Comparison of ENCODE assay signal across 9 cellular contexts in genomic region chr7:7567898-7568531, GRCh38. TPM values are rescaled to one million over a fixed set of nuclear protein-coding genes. Genes with fewer than 3 reads are reported as not detected.
DNase-seq lines count a peak whose midpoint lies in the region; ATAC-seq and TF ChIP-seq lines count a peak whose summit lies in the region.
"Had no signal": no experiment of that assay in that cellular context is flagged by ENCODE, and none has a peak within 500 bp of the region (broad histone marks: within the 10 kb centered on the region; RNA-seq: fewer than 3 reads in every experiment).

No MANE protein-coding gene starts in this region.

- H3K4me2 ChIP-seq in SK-N-SH = peak overlapping the region; percentile 77

- H3K9ac ChIP-seq in SK-N-SH = peak overlapping the region; percentile 85
- H3K9ac ChIP-seq in iPS-15b (ENCODE audit: low read depth, low read length) = peak overlapping the region; percentile 86
- peak overlapping the region in 1 of 2 donors; percentile 88 for H3K9ac ChIP-seq in stomach smooth muscle (ENCODE audit: low read length in 2 of 2)

- no peaks in the 10 kb centered on the region for H3K27me3 ChIP-seq in SK-N-SH (ENCODE audit: insufficient read depth)
- H3K27me3 ChIP-seq in iPS-15b (ENCODE audit: control insufficient read depth, insufficient read depth, low read length) = no peaks in the 10 kb centered on the region
- H3K27me3 ChIP-seq in stomach smooth muscle (ENCODE audit: control insufficient read depth in 1 of 2, insufficient read depth in 2 of 2, low read length in 2 of 2) = no peaks in the 10 kb centered on the region

- no peak for ATAC-seq in SK-N-SH treated with all-trans-retinoic acid at 6 μM for 48 hours
- no peak for ATAC-seq in HG03354 (IDR thresholded peaks at IDR 0.05; ENCODE audit: poor library complexity, severe bottlenecking, unreplicated experiment)
- no peak for ATAC-seq in HG02870 (IDR thresholded peaks at IDR 0.05; ENCODE audit: unreplicated experiment)

- H3K9me3 ChIP-seq in SK-N-SH (no peaks in the 10 kb centered on the region), iPS-15b (ENCODE audit: control insufficient read depth, insufficient read depth, low read length) (no peaks in the 10 kb centered on the region), stomach smooth muscle (ENCODE audit: control insufficient read depth in 2 of 2, low read length in 2 of 2) (no peaks in the 10 kb centered on the region)

- no peak for TF ChIP-seq EP300 in SK-N-SH (IDR thresholded peaks at IDR 0.05; ENCODE audit: borderline replicate concordance in 1 of 2, low read depth in 1 of 2, low read length in 1 of 2)

- H3K27ac ChIP-seq in SK-N-SH (ENCODE audit: low read depth in 2 of 2, low read length in 1 of 2) (peak overlapping the region; percentile 70 to 92; a peak in 3 of 4 replicates), VCaP (peak overlapping the region; percentile 99), stomach smooth muscle (ENCODE audit: low read length) (no peak overlapping the region)

- H2AFZ ChIP-seq in SK-N-SH (ENCODE audit: low read depth) = peak overlapping the region; percentile 89; the same call in 1 of the 2 replicates

- H3K4me1 ChIP-seq in SK-N-SH (ENCODE audit: control insufficient read depth in 1 of 2, insufficient read depth in 2 of 2, low read depth in 1 of 2, low read length in 1 of 2) (peaks cover 16 to 21% of the 10 kb centered on the region in 2 experiments; a peak in 3 of 4 replicates), iPS-15b (ENCODE audit: control insufficient read depth, insufficient read depth, low read length) (peaks cover 8% of the 10 kb centered on the region), stomach smooth muscle (ENCODE audit: control insufficient read depth, insufficient read depth, low read length) (peaks cover 13% of the 10 kb centered on the region)

- DNase-seq in SK-N-SH (no peak), inferior parietal cortex (ENCODE audit: extremely low spot score) (no peak)
- DNase-seq: stimulated activated CD4-positive, alpha-beta T cell treated with anti-CD3 and anti-CD28 coated beads, Interleukin-2, amount 100 ng/mL, for 48 hours had no signal

- no peak for TF ChIP-seq CTCF in SK-N-SH (IDR thresholded peaks at IDR 0.05)
- TF ChIP-seq CTCF in VCaP (conservative IDR thresholded peaks at IDR 0.05) = no peak

- H3F3A ChIP-seq in SK-N-SH (replicated peaks; ENCODE audit: insufficient read depth) = peaks cover 22% of the 10 kb centered on the region

- no peaks in the 10 kb centered on the region for H3K9me2 ChIP-seq in SK-N-SH

- CTCF ChIA-PET in SK-N-SH (lab: Yijun Ruan, JAX) = interaction anchor here (0.7 to 1.9 kb wide), 7 partner anchors 9 to 728 kb away, joined by 3 to 5 read pairs (median 4); no protein-coding TSS in a partner anchor

- peaks cover 17 to 44% of the 10 kb centered on the region in 2 experiments for H3K36me3 ChIP-seq in SK-N-SH (replicated peaks in 1 of 2; ENCODE audit: control insufficient read depth in 1 of 2, insufficient read depth in 2 of 2, low read length in 1 of 2)
- peaks cover 3% of the 10 kb centered on the region for H3K36me3 ChIP-seq in iPS-15b (ENCODE audit: control insufficient read depth, insufficient read depth, low read length)
- H3K36me3 ChIP-seq in stomach smooth muscle (ENCODE audit: control insufficient read depth in 2 of 2, insufficient read depth in 2 of 2, low read length in 2 of 2) = peaks cover 0 to 4% of the 10 kb centered on the region in 2 donors

- H3K79me2 ChIP-seq in SK-N-SH (ENCODE audit: insufficient read depth) = peaks cover 58% of the 10 kb centered on the region

- WGBS in SK-N-SH (ENCODE audit: low lambda C conversion rate) = 27% methylated on average over 2 of the region's 2 CpGs

- no peak for TF ChIP-seq RAD21 in SK-N-SH (IDR thresholded peaks at IDR 0.05; ENCODE audit: low read length)

- H4K20me1 ChIP-seq in SK-N-SH (ENCODE audit: insufficient read depth) = no peaks in the 10 kb centered on the region

- peak overlapping the region; percentile 86 to 94 for H3K4me3 ChIP-seq in SK-N-SH (ENCODE audit: low read depth in 2 of 2, low read length in 1 of 2)
- H3K4me3 ChIP-seq in iPS-15b (ENCODE audit: low read depth, low read length) = peak overlapping the region; percentile 69
- H3K4me3 ChIP-seq in stomach smooth muscle (ENCODE audit: low read length in 2 of 2) = peak overlapping the region; percentile 83 to 85

- POLR2A ChIA-PET in SK-N-SH (lab: Yijun Ruan, JAX) = interaction anchor here (0.8 kb wide), 1 partner anchor 402 kb away, joined by 4 read pairs; no protein-coding TSS in a partner anchor

TF ChIP-seq in SK-N-SH, 30 proteins besides CTCF, POLR2A, EP300 and RAD21:
- TF ChIP-seq NFIC (IDR thresholded peaks at IDR 0.05; ENCODE audit: borderline replicate concordance) (no peak), FOXJ3 (CRISPR knock-in tag; IDR thresholded peaks at IDR 0.05) (no peak), ELF1 (IDR thresholded peaks at IDR 0.05) (no peak), CHD2 (IDR thresholded peaks at IDR 0.05; ENCODE audit: low read length, partially characterized antibody) (no peak), USF2 (IDR thresholded peaks at IDR 0.05; ENCODE audit: borderline replicate concordance, low read depth, low read length) (no peak), GATA2 (CRISPR knock-in tag; IDR thresholded peaks at IDR 0.05) (peak; percentile 31; the same call in 1 of the 2 replicates)

TF ChIP-seq in SK-N-SH treated with all-trans-retinoic acid at 6 μM for 48 hours, 23 proteins besides CTCF, POLR2A, EP300 and RAD21:
- TF ChIP-seq ESRRG (CRISPR knock-in tag; IDR thresholded peaks at IDR 0.05) = no peak
- no peak for TF ChIP-seq ZFP30 (CRISPR knock-in tag; IDR thresholded peaks at IDR 0.05)
- no peak for TF ChIP-seq CSDC2 (CRISPR knock-in tag; IDR thresholded peaks at IDR 0.05)
TF ChIP-seq in SK-N-SH treated with all-trans-retinoic acid at 6 μM for 48 hours: peak in this region for 0.

RNA-seq across cellular contexts. Expression of gene MIOS, which starts 1.3 kb away (rescaled TPM):
- polyA plus RNA-seq in SK-N-SH (2012; rRNA removed) = 16.4 and 21.9 TPM in 2 replicates
- polyA plus RNA-seq in SK-N-SH (2012; cell fraction: cytosol; rRNA removed) = 22.1 and 23.9 TPM in 2 replicates
- polyA plus RNA-seq in SK-N-SH (2012; cell fraction: nucleus; rRNA removed) = 21.1 and 31.7 TPM in 2 replicates

RNA-seq across cellular contexts. Expression of gene COL28A1, which starts 32.3 kb away (rescaled TPM):
- 0.08 TPM in 1 of 2 replicates, not detected in the other for polyA plus RNA-seq in SK-N-SH (2012; rRNA removed)
- 0.03 and 0.10 TPM in 2 replicates for polyA plus RNA-seq in SK-N-SH (2012; cell fraction: cytosol; rRNA removed)
- polyA plus RNA-seq in SK-N-SH (2012; cell fraction: nucleus; rRNA removed) = 0.21 and 0.23 TPM in 2 replicates
